In genomic region chr20:62301773-62302340, GRCh38 we compare ENCODE assay signal across 1 cellular context.
TF ChIP-seq lines count a peak whose summit lies in the region.

No MANE protein-coding gene starts in this region.

TF ChIP-seq in K562, 482 proteins besides CTCF, POLR2A, EP300 and RAD21 (continued from another document and continues in another):
- TF ChIP-seq RERE (CRISPR knock-in tag; IDR thresholded peaks at IDR 0.05; ENCODE audit: borderline replicate concordance) (no peak), PTRF (tag; IDR thresholded peaks at IDR 0.05) (no peak), SETDB1 (IDR thresholded peaks at IDR 0.05; ENCODE audit: low read length) (no peak), GTF2B (IDR thresholded peaks at IDR 0.05; ENCODE audit: extremely low read depth, insufficient read length) (no peak), ZNF184 (CRISPR knock-in tag; IDR thresholded peaks at IDR 0.05) (no peak), ZNF146 (CRISPR knock-in tag; IDR thresholded peaks at IDR 0.05; ENCODE audit: unreplicated experiment) (no peak), ZBTB2 (IDR thresholded peaks at IDR 0.05) (no peak), RHOXF2B (CRISPR knock-in tag; conservative IDR thresholded peaks at IDR 0.05) (no peak), ATF1 (CRISPR knock-in tag; IDR thresholded peaks at IDR 0.05) (no peak), ATF1 (tag; IDR thresholded peaks at IDR 0.05) (no peak), IFI16 (CRISPR knock-in tag; IDR thresholded peaks at IDR 0.05) (no peak), ZNF449 (CRISPR knock-in tag; IDR thresholded peaks at IDR 0.05) (no peak), ETV6 (IDR thresholded peaks at IDR 0.05; ENCODE audit: borderline replicate concordance in 1 of 2, low read depth in 2 of 2, low read length in 1 of 2) (0 out of 4 replicates have a peak, but pooled peaks of 1 of the 2 experiments have one; percentile 36), ETV6 (CRISPR knock-in tag; IDR thresholded peaks at IDR 0.05; ENCODE audit: borderline replicate concordance) (no peak), TAF15 (IDR thresholded peaks at IDR 0.05; ENCODE audit: low read depth, low read length) (no peak), CBFA2T2 (conservative IDR thresholded peaks at IDR 0.05) (no peak), CHD4 (IDR thresholded peaks at IDR 0.05; ENCODE audit: insufficient read depth, insufficient replicate concordance, low read depth, low read length, poor library complexity, severe bottlenecking) (peak; percentile 62), SREBF1 (IDR thresholded peaks at IDR 0.05; ENCODE audit: borderline replicate concordance, low read depth, low read length) (peak; percentile 44; the same call in 1 of the 2 replicates), ELK3 (CRISPR knock-in tag; IDR thresholded peaks at IDR 0.05) (no peak), HNRNPH1 (optimal IDR thresholded peaks at IDR 0.05; ENCODE audit: low read depth, low read length) (no peak), ZSCAN29 (IDR thresholded peaks at IDR 0.05) (no peak), ZNF3 (CRISPR knock-in tag; IDR thresholded peaks at IDR 0.05) (no peak), NFATC3 (IDR thresholded peaks at IDR 0.05) (no peak), MBD2 (IDR thresholded peaks at IDR 0.05; ENCODE audit: borderline replicate concordance, low read depth) (peak; percentile 45; the same call in 1 of the 2 replicates), GTF3C2 (IDR thresholded peaks at IDR 0.05; ENCODE audit: borderline replicate concordance, extremely low read depth, insufficient read length) (peak; percentile 70), ZNF134 (CRISPR knock-in tag; conservative IDR thresholded peaks at IDR 0.05) (no peak), HNRNPK (IDR thresholded peaks at IDR 0.05; ENCODE audit: low read depth, low read length, poor library complexity, severe bottlenecking) (no peak), ZNF778 (CRISPR knock-in tag; IDR thresholded peaks at IDR 0.05) (no peak), MYC (IDR thresholded peaks at IDR 0.05; ENCODE audit: low read depth, low read length) (peak; percentile 69), MYC (CRISPR knock-in tag; IDR thresholded peaks at IDR 0.05; ENCODE audit: borderline replicate concordance, low read depth) (no peak), RBFOX2 (IDR thresholded peaks at IDR 0.05; ENCODE audit: low read depth, low read length) (no peak), ZNF280A (IDR thresholded peaks at IDR 0.05; ENCODE audit: low read depth, partially characterized antibody) (no peak), PRDM10 (IDR thresholded peaks at IDR 0.05; ENCODE audit: partially characterized antibody) (peak; percentile 47), PCBP2 (IDR thresholded peaks at IDR 0.05; ENCODE audit: low read depth, low read length, poor library complexity, severe bottlenecking) (no peak), E2F3 (CRISPR knock-in tag; IDR thresholded peaks at IDR 0.05) (0 out of 2 replicates have a peak, but pooled peaks have one; percentile 31), C11orf30 (IDR thresholded peaks at IDR 0.05; ENCODE audit: low read depth) (no peak), TRIM24 (IDR thresholded peaks at IDR 0.05) (peak in 1 of 2 experiments; percentile 47; a peak in 3 of 4 replicates), IRF1 (CRISPR knock-in tag; IDR thresholded peaks at IDR 0.05; ENCODE audit: borderline replicate concordance) (no peak), NONO (IDR thresholded peaks at IDR 0.05; ENCODE audit: low read depth in 2 of 2, low read length in 1 of 2) (no peak), ASH1L (IDR thresholded peaks at IDR 0.05; ENCODE audit: borderline replicate concordance, low read depth, partially characterized antibody) (no peak), ZNF551 (CRISPR knock-in tag; IDR thresholded peaks at IDR 0.05) (no peak), KLF10 (CRISPR knock-in tag; IDR thresholded peaks at IDR 0.05) (no peak), KAT8 (IDR thresholded peaks at IDR 0.05; ENCODE audit: low read depth) (no peak), HDAC8 (tag; IDR thresholded peaks at IDR 0.05) (no peak), NFXL1 (CRISPR knock-in tag; IDR thresholded peaks at IDR 0.05) (no peak), CCAR2 (IDR thresholded peaks at IDR 0.05; ENCODE audit: low read depth, low read length) (no peak), BCOR (IDR thresholded peaks at IDR 0.05) (peak; percentile 93), ZNF696 (CRISPR knock-in tag; conservative IDR thresholded peaks at IDR 0.05) (no peak), HDAC6 (IDR thresholded peaks at IDR 0.05; ENCODE audit: low read depth, low read length) (no peak)
